Comparison of ENCODE assay signal across 8 cellular contexts in genomic region chr9:127049044-127049443, GRCh38.
DNase-seq lines count a peak whose midpoint lies in the region; ATAC-seq and TF ChIP-seq lines count a peak whose summit lies in the region.

No MANE protein-coding gene starts in this region.

- H3K4me3 ChIP-seq in SK-N-SH (ENCODE audit: low read depth in 2 of 2, low read length in 1 of 2) = no peak overlapping the region; a peak in 1 of 4 replicates
- no peak overlapping the region for H3K4me3 ChIP-seq in prostate gland

- no peaks in the 10 kb centered on the region for H4K20me1 ChIP-seq in SK-N-SH (ENCODE audit: insufficient read depth)

- no peaks in the 10 kb centered on the region for H3K79me2 ChIP-seq in SK-N-SH (ENCODE audit: insufficient read depth)

- H3K27ac ChIP-seq in SK-N-SH (ENCODE audit: low read depth in 2 of 2, low read length in 1 of 2) = peak overlapping the region in 1 of 2 experiments; percentile 54; a peak in 2 of 4 replicates
- peak overlapping the region in 1 of 2 donors; percentile 29 for H3K27ac ChIP-seq in prostate gland

- DNase-seq in CD14-positive monocyte (ENCODE audit: low spot score) (peak; percentile 76), SK-N-SH (no peak), epidermal melanocyte (ENCODE audit: insufficient read length, low spot score) (peak; percentile 35), prostate gland (ENCODE audit: low spot score) (peak; percentile 67), cerebellar nuclear complex (lab: John Stamatoyannopoulos, UW) (no peak)

- TF ChIP-seq RAD21 in SK-N-SH (IDR thresholded peaks at IDR 0.05; ENCODE audit: low read length) = no peak

- H3K27ac Mint-ChIP-seq in CD14-positive monocyte = peak overlapping the region; percentile 55 to 90 (median 72)

- POLR2A ChIA-PET in SK-N-SH (lab: Yijun Ruan, JAX) = no interaction called here

- peak; percentile 66 for ATAC-seq in GM21825 (IDR thresholded peaks at IDR 0.05; ENCODE audit: unreplicated experiment)
- ATAC-seq in GM18858 (IDR thresholded peaks at IDR 0.05; ENCODE audit: unreplicated experiment) = no peak
- ATAC-seq in HG02973 (IDR thresholded peaks at IDR 0.05; ENCODE audit: unreplicated experiment) = no peak

- WGBS in SK-N-SH (ENCODE audit: low lambda C conversion rate) = 70% methylated on average over 4 of the region's 4 CpGs
- WGBS in prostate gland = 32% methylated on average over 4 of the region's 4 CpGs

- H3K36me3 Mint-ChIP-seq in CD14-positive monocyte = peaks cover 11 to 13% of the 10 kb centered on the region in 2 donors

- TF ChIP-seq POLR2A in prostate gland (IDR thresholded peaks at IDR 0.05) = no peak

- H3K27me3 Mint-ChIP-seq in CD14-positive monocyte (ENCODE audit: low read depth in 3 of 3) = peaks cover 0 to 13% (median 8%) of the 10 kb centered on the region in 3 donors

- CTCF ChIA-PET in SK-N-SH (lab: Yijun Ruan, JAX) = no interaction called here

- intact Hi-C loops in CD14-positive monocyte (cut with micrococcal nuclease) (no loop called here), prostate gland (cut with DNase I) (no loop called here)

- no peaks in the 10 kb centered on the region for H3K9me2 ChIP-seq in SK-N-SH

- H3K9me3 ChIP-seq in SK-N-SH = no peaks in the 10 kb centered on the region
- H3K9me3 ChIP-seq in prostate gland = no peaks in the 10 kb centered on the region

- peak overlapping the region; percentile 71 to 91 for H3K4me3 Mint-ChIP-seq in CD14-positive monocyte

- peak overlapping the region; percentile 23 for H3K4me2 ChIP-seq in SK-N-SH

- no peak for TF ChIP-seq EP300 in SK-N-SH (IDR thresholded peaks at IDR 0.05; ENCODE audit: borderline replicate concordance in 1 of 2, low read depth in 1 of 2, low read length in 1 of 2)

- peaks cover 2 to 13% of the 10 kb centered on the region in 2 experiments; a peak in 2 of 4 replicates for H3K4me1 ChIP-seq in SK-N-SH (ENCODE audit: control insufficient read depth in 1 of 2, insufficient read depth in 2 of 2, low read depth in 1 of 2, low read length in 1 of 2)
- peaks cover 3% of the 10 kb centered on the region for H3K4me1 ChIP-seq in prostate gland (replicated peaks)

- no peaks in the 10 kb centered on the region for H3K27me3 ChIP-seq in SK-N-SH (ENCODE audit: insufficient read depth)
- H3K27me3 ChIP-seq in prostate gland (replicated peaks; ENCODE audit: insufficient read depth) = no peaks in the 10 kb centered on the region

- H3F3A ChIP-seq in SK-N-SH (replicated peaks; ENCODE audit: insufficient read depth) = no peaks in the 10 kb centered on the region

- peaks cover 36% of the 10 kb centered on the region for H3K4me1 Mint-ChIP-seq in CD14-positive monocyte

- TF ChIP-seq CTCF in CD14-positive monocyte (IDR thresholded peaks at IDR 0.05) = peak; percentile 5
- TF ChIP-seq CTCF in SK-N-SH (IDR thresholded peaks at IDR 0.05) = no peak
- peak in 3 of 4 experiments; percentile 40 to 75 (median 45) for TF ChIP-seq CTCF in prostate gland (IDR thresholded peaks at IDR 0.05)

- no peak overlapping the region for H3K9ac ChIP-seq in SK-N-SH

- H3K9me3 Mint-ChIP-seq in CD14-positive monocyte = peaks cover 0 to 2% (median 0%) of the 10 kb centered on the region in 7 donors

- H3K36me3 ChIP-seq in SK-N-SH (replicated peaks in 1 of 2; ENCODE audit: control insufficient read depth in 1 of 2, insufficient read depth in 2 of 2, low read length in 1 of 2) = no peaks in the 10 kb centered on the region
- H3K36me3 ChIP-seq in prostate gland = no peaks in the 10 kb centered on the region

- no peak overlapping the region; the same call in 1 of the 2 replicates for H2AFZ ChIP-seq in SK-N-SH (ENCODE audit: low read depth)

TF ChIP-seq in SK-N-SH, 30 proteins besides CTCF, POLR2A, EP300 and RAD21 (continues in another document):
- TF ChIP-seq RFX5 (IDR thresholded peaks at IDR 0.05; ENCODE audit: low read length) (no peak), REST (IDR thresholded peaks at IDR 0.05; ENCODE audit: low read depth, low read length) (no peak), TAF1 (IDR thresholded peaks at IDR 0.05; ENCODE audit: borderline replicate concordance, low read depth, low read length) (no peak), RXRA (IDR thresholded peaks at IDR 0.05; ENCODE audit: borderline replicate concordance, low read depth) (no peak), TCF12 (IDR thresholded peaks at IDR 0.05) (no peak), FOSL2 (IDR thresholded peaks at IDR 0.05; ENCODE audit: borderline replicate concordance, low read depth) (peak; percentile 56; the same call in 1 of the 2 replicates), MAX (IDR thresholded peaks at IDR 0.05; ENCODE audit: low read depth) (peak; percentile 74), NFIC (IDR thresholded peaks at IDR 0.05; ENCODE audit: borderline replicate concordance) (peak; percentile 83), JUND (IDR thresholded peaks at IDR 0.05) (0 out of 2 replicates have a peak, but pooled peaks have one; percentile 28), POLR2AphosphoS5 (IDR thresholded peaks at IDR 0.05; ENCODE audit: low read depth, low read length) (no peak), IRF3 (IDR thresholded peaks at IDR 0.05; ENCODE audit: low read depth, low read length) (no peak), ELF1 (IDR thresholded peaks at IDR 0.05) (peak; percentile 65; the same call in 1 of the 2 replicates), GABPA (IDR thresholded peaks at IDR 0.05; ENCODE audit: low read depth) (peak; percentile 58), YY1 (IDR thresholded peaks at IDR 0.05; ENCODE audit: low read depth) (no peak), FOXJ3 (CRISPR knock-in tag; IDR thresholded peaks at IDR 0.05) (no peak), ZBTB33 (IDR thresholded peaks at IDR 0.05; ENCODE audit: borderline replicate concordance, low read depth) (no peak), TEAD4 (IDR thresholded peaks at IDR 0.05; ENCODE audit: borderline replicate concordance, insufficient read depth) (no peak), EZH2phosphoT487 (IDR thresholded peaks at IDR 0.05; ENCODE audit: borderline replicate concordance, low read depth) (no peak), GATA2 (CRISPR knock-in tag; IDR thresholded peaks at IDR 0.05) (no peak), SMC3 (IDR thresholded peaks at IDR 0.05; ENCODE audit: low read depth, low read length) (no peak), CHD2 (IDR thresholded peaks at IDR 0.05; ENCODE audit: low read length, partially characterized antibody) (no peak), FOXM1 (IDR thresholded peaks at IDR 0.05; ENCODE audit: low read depth) (no peak)

Comparison
In these comparisons a context has a peak if more than half of its experiments do, and no peak if none do; other contexts are left out.
1. DNase-seq: peak in CD14-positive monocyte (single experiment), epidermal melanocyte (single experiment) and prostate gland (single experiment); none in SK-N-SH (single experiment) and cerebellar nuclear complex (0 of 2).